ENCODE assay signal across 14 cellular contexts in the genomic region with DNA sequence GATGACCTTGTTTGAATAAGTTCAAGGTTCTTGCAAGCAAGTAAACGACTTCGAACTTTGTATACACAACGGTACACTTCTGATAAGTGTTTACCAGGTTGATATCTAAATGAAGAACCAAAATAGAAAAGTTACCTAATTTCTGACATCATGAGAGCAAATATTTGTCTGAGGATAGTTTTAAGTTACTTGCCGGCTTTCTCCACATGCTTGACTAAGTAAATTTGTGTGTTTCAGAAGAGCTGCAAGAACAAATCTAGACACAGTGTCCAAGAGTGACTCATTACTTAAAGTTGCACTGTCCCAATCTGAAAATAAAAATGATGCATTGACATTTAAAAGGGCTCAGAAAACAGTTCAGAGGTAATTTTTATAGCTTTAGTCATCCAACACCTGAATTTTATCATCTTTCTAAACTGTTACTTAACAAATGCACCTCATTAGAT.
DNase-seq lines count a peak whose midpoint lies in the region; ATAC-seq, FAIRE-seq and TF ChIP-seq lines count a peak whose summit lies in the region.
"Had no signal": no experiment of that assay in that cellular context is flagged by ENCODE, and none has a peak within 500 bp of the region (broad histone marks: within the 10 kb centered on the region; RNA-seq: fewer than 3 reads in every experiment).

No MANE protein-coding gene starts in this region.

- no peak overlapping the region for H3K4me3 Mint-ChIP-seq in activated T-cell treated with anti-CD3 and anti-CD28 coated beads, Interleukin-2, amount 50 U/mL, for 24 hours
- no peak overlapping the region for H3K4me3 Mint-ChIP-seq in activated T-cell treated with anti-CD3 and anti-CD28 coated beads, Interleukin-2, amount 50 U/mL, for 72 hours
- no peak overlapping the region for H3K4me3 Mint-ChIP-seq in astrocyte (ENCODE audit: unreplicated experiment)
- H3K4me3 Mint-ChIP-seq in T-helper 2 cell treated with Interferon-gamma antibody and Interleukin-4, amounts not matched to agents 5 μg/mL and 100 μg/mL, for 36 hours = no peak overlapping the region

- no peaks in the 10 kb centered on the region for H3K9me3 ChIP-seq in astrocyte (ENCODE audit: insufficient read depth, low read depth, low read length)
- H3K9me3 ChIP-seq in thyroid gland = no peaks in the 10 kb centered on the region

- H3K27ac ChIP-seq in astrocyte (ENCODE audit: low read depth, low read length) (no peak overlapping the region), thyroid gland (peak overlapping the region; percentile 69 to 92 (median 88))
- H3K27ac ChIP-seq: PC-9, WERI-Rb-1 had no signal

- peaks cover 27% of the 10 kb centered on the region for H3K4me1 Mint-ChIP-seq in activated T-cell treated with anti-CD3 and anti-CD28 coated beads, Interleukin-2, amount 50 U/mL, for 24 hours (ENCODE audit: low read depth)
- H3K4me1 Mint-ChIP-seq in activated T-cell treated with anti-CD3 and anti-CD28 coated beads, Interleukin-2, amount 50 U/mL, for 72 hours (ENCODE audit: low read depth) = peaks cover 19% of the 10 kb centered on the region
- peaks cover 21% of the 10 kb centered on the region for H3K4me1 Mint-ChIP-seq in astrocyte (ENCODE audit: low read depth, unreplicated experiment)
- peaks cover 2% of the 10 kb centered on the region for H3K4me1 Mint-ChIP-seq in T-helper 2 cell treated with Interferon-gamma antibody and Interleukin-4, amounts not matched to agents 5 μg/mL and 100 μg/mL, for 36 hours (ENCODE audit: low read depth)

- no peaks in the 10 kb centered on the region for H3K27me3 ChIP-seq in astrocyte (ENCODE audit: insufficient read depth, low read length)
- no peaks in the 10 kb centered on the region for H3K27me3 ChIP-seq in thyroid gland

- H3K79me2 ChIP-seq in astrocyte (ENCODE audit: insufficient read depth, low read length) = no peaks in the 10 kb centered on the region

- FAIRE-seq in astrocyte (lab: Jason Lieb, UNC) = peak; percentile 80
- FAIRE-seq in islet of Langerhans (lab: Jason Lieb, UNC) = peak; percentile 58

- H4K20me1 ChIP-seq in astrocyte (ENCODE audit: insufficient read depth, low read length) = no peaks in the 10 kb centered on the region

- intact Hi-C loops in thyroid gland (cut with DNase I) = no loop called here

- H3K27ac Mint-ChIP-seq in activated T-cell treated with anti-CD3 and anti-CD28 coated beads, Interleukin-2, amount 50 U/mL, for 24 hours = peak overlapping the region; percentile 23
- no peak overlapping the region for H3K27ac Mint-ChIP-seq in activated T-cell treated with anti-CD3 and anti-CD28 coated beads, Interleukin-2, amount 50 U/mL, for 72 hours
- no peak overlapping the region for H3K27ac Mint-ChIP-seq in astrocyte (ENCODE audit: unreplicated experiment)
- H3K27ac Mint-ChIP-seq in T-helper 2 cell treated with Interferon-gamma antibody and Interleukin-4, amounts not matched to agents 5 μg/mL and 100 μg/mL, for 36 hours = no peak overlapping the region

- H2AFZ ChIP-seq in astrocyte (ENCODE audit: low read depth, low read length) = no peak overlapping the region
- H2AFZ ChIP-seq: PC-9 had no signal

- peaks cover 74% of the 10 kb centered on the region for H3K36me3 Mint-ChIP-seq in activated T-cell treated with anti-CD3 and anti-CD28 coated beads, Interleukin-2, amount 50 U/mL, for 24 hours (ENCODE audit: low read depth)
- peaks cover 1 to 4% of the 10 kb centered on the region in 2 donors for H3K36me3 Mint-ChIP-seq in activated T-cell treated with anti-CD3 and anti-CD28 coated beads, Interleukin-2, amount 50 U/mL, for 72 hours (ENCODE audit: insufficient read depth in 2 of 2)
- peaks cover 9% of the 10 kb centered on the region for H3K36me3 Mint-ChIP-seq in astrocyte (ENCODE audit: low read depth, unreplicated experiment)
- H3K36me3 Mint-ChIP-seq in T-helper 2 cell treated with Interferon-gamma antibody and Interleukin-4, amounts not matched to agents 5 μg/mL and 100 μg/mL, for 36 hours (ENCODE audit: low read depth) = peaks cover 28% of the 10 kb centered on the region

- peak overlapping the region; percentile 2 for H3K4me2 ChIP-seq in astrocyte (ENCODE audit: low read length)
- H3K4me2 ChIP-seq: PC-9 had no signal

- WGBS in thyroid gland, 2 donors = 45 to 47% methylated on average over 4 of the region's 4 CpGs

- no peaks in the 10 kb centered on the region for H3K4me1 ChIP-seq in astrocyte (ENCODE audit: insufficient read depth, low read length)
- peaks cover 25 to 46% of the 10 kb centered on the region in 2 donors for H3K4me1 ChIP-seq in thyroid gland

- H3K4me3 ChIP-seq in astrocyte (ENCODE audit: insufficient read depth, low read depth, low read length) (no peak overlapping the region), thyroid gland (replicated peaks in 1 of 3) (no peak overlapping the region)
- H3K4me3 ChIP-seq: PC-9 had no signal

- no peaks in the 10 kb centered on the region for H3K9me3 Mint-ChIP-seq in activated T-cell treated with anti-CD3 and anti-CD28 coated beads, Interleukin-2, amount 50 U/mL, for 24 hours
- no peaks in the 10 kb centered on the region for H3K9me3 Mint-ChIP-seq in activated T-cell treated with anti-CD3 and anti-CD28 coated beads, Interleukin-2, amount 50 U/mL, for 72 hours
- no peaks in the 10 kb centered on the region for H3K9me3 Mint-ChIP-seq in astrocyte (ENCODE audit: unreplicated experiment)
- H3K9me3 Mint-ChIP-seq in T-helper 2 cell treated with Interferon-gamma antibody and Interleukin-4, amounts not matched to agents 5 μg/mL and 100 μg/mL, for 36 hours = no peaks in the 10 kb centered on the region

- no peak for TF ChIP-seq CTCF in astrocyte (IDR thresholded peaks at IDR 0.05; ENCODE audit: insufficient read depth, low read depth, low read length)
- no peak for TF ChIP-seq CTCF in thyroid gland (IDR thresholded peaks at IDR 0.05)

- DNase-seq in activated T-cell treated with anti-CD3 and anti-CD28 coated beads, Interleukin-2, amount 50 U/mL, for 24 hours = no peak
- no peak for DNase-seq in activated T-cell treated with anti-CD3 and anti-CD28 coated beads, Interleukin-2, amount 50 U/mL, for 72 hours
- DNase-seq in astrocyte (ENCODE audit: low read depth) (peak; percentile 88), thyroid gland (no peak), NCI-H69 (lab: John Stamatoyannopoulos, UW) (no peak)
- no peak for DNase-seq in T-helper 2 cell treated with Interferon-gamma antibody and Interleukin-4, amounts not matched to agents 5 μg/mL and 100 μg/mL, for 36 hours (ENCODE audit: low spot score)
- no peak for DNase-seq in activated effector memory CD4-positive, alpha-beta T cell treated with anti-CD3 and anti-CD28 coated beads, Interleukin-2, amount 50 U/mL, for 16 hours
- DNase-seq: 8988T, islet precursor cell, NCI-H1930, WERI-Rb-1 had no signal

- ATAC-seq in activated T-cell treated with anti-CD3 and anti-CD28 coated beads, Interleukin-2, amount 50 U/mL, for 72 hours (replicated peaks in 1 of 2) = no peak

- H3K9ac ChIP-seq in astrocyte (ENCODE audit: low read length) = no peak overlapping the region

- no peaks in the 10 kb centered on the region for H3K27me3 Mint-ChIP-seq in activated T-cell treated with anti-CD3 and anti-CD28 coated beads, Interleukin-2, amount 50 U/mL, for 24 hours
- H3K27me3 Mint-ChIP-seq in activated T-cell treated with anti-CD3 and anti-CD28 coated beads, Interleukin-2, amount 50 U/mL, for 72 hours (ENCODE audit: low read depth) = no peaks in the 10 kb centered on the region
- H3K27me3 Mint-ChIP-seq in astrocyte (ENCODE audit: low read depth, unreplicated experiment) = no peaks in the 10 kb centered on the region
- no peaks in the 10 kb centered on the region for H3K27me3 Mint-ChIP-seq in T-helper 2 cell treated with Interferon-gamma antibody and Interleukin-4, amounts not matched to agents 5 μg/mL and 100 μg/mL, for 36 hours (ENCODE audit: low read depth)
- H3K27me3 Mint-ChIP-seq: progenitor cell of endocrine pancreas had no signal

- no peak for TF ChIP-seq POLR2A in thyroid gland (IDR thresholded peaks at IDR 0.05)

- H3K36me3 ChIP-seq in astrocyte (ENCODE audit: insufficient read depth, low read length) (no peaks in the 10 kb centered on the region), thyroid gland (peaks cover 0 to 5% of the 10 kb centered on the region in 2 donors)
